Comparison of ENCODE assay signal across 22 cellular contexts in the genomic region with DNA sequence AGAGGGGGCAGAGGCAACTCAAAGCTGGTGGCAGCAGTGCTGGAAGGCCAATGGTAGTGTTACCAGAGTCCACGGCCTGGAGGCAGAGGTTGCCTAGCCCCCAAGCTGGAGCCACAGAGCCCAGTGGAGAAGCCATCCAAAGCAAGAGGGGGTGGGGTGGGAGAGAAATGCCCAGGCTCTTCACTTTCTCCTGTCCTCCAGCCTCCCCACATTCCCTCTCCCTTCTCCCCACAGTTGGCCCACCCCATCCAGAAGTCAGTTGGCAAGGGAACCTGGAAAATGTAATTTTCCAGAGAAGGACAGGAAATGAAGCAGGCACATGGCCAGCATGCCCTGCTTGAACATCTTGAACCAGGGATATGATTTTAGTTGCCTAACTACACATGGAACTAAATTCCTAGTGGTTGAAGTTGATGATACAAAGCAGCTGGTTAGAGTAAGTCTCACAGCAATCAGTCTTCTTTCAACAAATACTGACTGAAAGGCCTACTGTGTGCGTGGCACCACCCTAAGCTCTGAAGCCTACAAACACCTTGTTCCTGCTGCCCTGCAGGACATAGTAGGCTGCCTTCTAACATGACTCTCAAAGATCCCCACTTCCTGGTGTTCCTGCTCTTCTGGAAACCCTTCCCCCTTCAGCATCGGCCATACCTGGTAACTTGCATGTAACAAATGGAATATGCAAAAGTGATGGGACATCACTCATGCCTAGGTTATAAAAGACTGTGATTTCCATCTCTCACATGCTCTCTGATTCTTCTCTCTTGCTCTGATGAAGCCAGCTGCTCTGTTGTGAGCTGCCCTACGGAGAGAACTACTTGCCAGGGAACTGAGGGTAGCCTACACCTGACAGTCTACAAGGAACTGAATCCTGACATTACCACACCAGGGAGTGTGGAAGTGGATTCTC.
DNase-seq lines count a peak whose midpoint lies in the region; ATAC-seq and TF ChIP-seq lines count a peak whose summit lies in the region.
"Had no signal": no experiment of that assay in that cellular context is flagged by ENCODE, and none has a peak within 500 bp of the region (broad histone marks: within the 10 kb centered on the region; RNA-seq: fewer than 3 reads in every experiment).

No MANE protein-coding gene starts in this region.

- no peak overlapping the region for H3K27ac Mint-ChIP-seq in endodermal cell
- H3K27ac Mint-ChIP-seq: CD4-positive, alpha-beta memory T cell had no signal

- H3K9ac ChIP-seq in endodermal cell (ENCODE audit: extremely low read depth, low read length, poor library complexity, severe bottlenecking) = no peak overlapping the region
- H3K9ac ChIP-seq: BLaER1 treated with 17β-estradiol and CSF1 and Interleukin-3, amounts not matched to agents 10 nM and 100 nM had no signal

- in situ Hi-C loops in GM13977 (cut with MboI; ENCODE audit: low pct_unique_long_range_greater_than_20kb, low sequenced_read_pairs, unreplicated experiment) = no loop called here

- no peak for ATAC-seq in HG03095 (IDR thresholded peaks at IDR 0.05; ENCODE audit: unreplicated experiment)
- ATAC-seq: HepG2, K562 had no signal

- peaks cover 1% of the 10 kb centered on the region for H3K9me3 Mint-ChIP-seq in endodermal cell

- no peak overlapping the region for H3K27ac ChIP-seq in endodermal cell (ENCODE audit: low read depth, low read length)
- H3K27ac ChIP-seq: BLaER1 treated with 17β-estradiol and CSF1 and Interleukin-3, amounts not matched to agents 10 nM and 100 nM; HL-60 had no signal

- H3K27me3 Mint-ChIP-seq in endodermal cell (ENCODE audit: insufficient read depth) = peaks cover 4% of the 10 kb centered on the region

- no peaks in the 10 kb centered on the region for H3K4me1 ChIP-seq in endodermal cell (ENCODE audit: control insufficient read depth, insufficient read depth, low read length)

- H3K4me1 Mint-ChIP-seq in endodermal cell = no peaks in the 10 kb centered on the region
- H3K4me1 Mint-ChIP-seq: CD4-positive, alpha-beta memory T cell had no signal

- WGBS in endodermal cell (ENCODE audit: insufficient coverage in 1 of 2, insufficient read length in 1 of 2), 2 experiments = 79 to 94% methylated on average over 2 to 4 of the region's 4 CpGs

- no peaks in the 10 kb centered on the region for H3K36me3 ChIP-seq in endodermal cell (ENCODE audit: control insufficient read depth, insufficient read depth, low read length)
- H3K36me3 ChIP-seq: BLaER1 treated with 17β-estradiol and CSF1 and Interleukin-3, amounts not matched to agents 10 nM and 100 nM had no signal

- no peak overlapping the region for H3K4me3 ChIP-seq in endodermal cell (ENCODE audit: low read length)
- H3K4me3 ChIP-seq: BLaER1 treated with 17β-estradiol and CSF1 and Interleukin-3, amounts not matched to agents 10 nM and 100 nM; K562 had no signal

- H3K4me3 Mint-ChIP-seq in endodermal cell = no peak overlapping the region
- H3K4me3 Mint-ChIP-seq: CD4-positive, alpha-beta memory T cell had no signal

- peak; percentile 31 for DNase-seq in AG08395 (ENCODE audit: low spot score)
- DNase-seq in AG20443 (ENCODE audit: low spot score) = peak; percentile 17
- peak; percentile 12 for DNase-seq in RPMI7951 (ENCODE audit: low read depth)
- DNase-seq in fibroblast of the conjunctiva (ENCODE audit: low read depth) = peak; percentile 17
- no peak for DNase-seq in endodermal cell
- no peak for DNase-seq in GM13977 (ENCODE audit: low spot score)
- DNase-seq: Caco-2; CD4-positive, alpha-beta memory T cell; DMS 273 treated with DMSO at 0.1 percent for 48 hours; DMS79 treated with DMSO at 0.1 percent for 48 hours; NCI-H1092; NCI-H1436; NCI-H187 treated with DMSO at 0.1 percent for 48 hours; NCI-H2227 treated with DMSO at 0.1 percent for 48 hours; NCI-H510A treated with DMSO at 0.1 percent for 48 hours; NCI-H774; NK-92 treated with Interleukin-12 subunit alpha and Interleukin-12 subunit beta, amount 100 ng/mL, for 24 hours had no signal

- H3K9me3 ChIP-seq in endodermal cell (ENCODE audit: control insufficient read depth, low read length) = peaks cover 4% of the 10 kb centered on the region

- no peaks in the 10 kb centered on the region for H3K27me3 ChIP-seq in endodermal cell (ENCODE audit: control insufficient read depth, insufficient read depth, low read length, poor library complexity, severe bottlenecking)
- H3K27me3 ChIP-seq: BLaER1 treated with 17β-estradiol and CSF1 and Interleukin-3, amounts not matched to agents 10 nM and 100 nM had no signal

- TF ChIP-seq CTCF in endodermal cell (conservative IDR thresholded peaks at IDR 0.05) = no peak
- TF ChIP-seq CTCF in GM13977 (IDR thresholded peaks at IDR 0.05; ENCODE audit: extremely low read depth, insufficient read depth, missing control alignments) = no peak

- no peaks in the 10 kb centered on the region for H3K36me3 Mint-ChIP-seq in endodermal cell (ENCODE audit: low read depth)
- H3K36me3 Mint-ChIP-seq: CD4-positive, alpha-beta memory T cell had no signal

Comparison
In these comparisons a context has a peak if more than half of its experiments do, and no peak if none do; other contexts are left out.
1. DNase-seq: peak in AG08395 (single experiment), AG20443 (single experiment), RPMI7951 (single experiment) and fibroblast of the conjunctiva (single experiment); none in endodermal cell (single experiment) and GM13977 (single experiment).